21 cellular contexts compared by ENCODE assay signal in genomic region chr16:57381791-57382534, GRCh38. TPM values are rescaled to one million over a fixed set of nuclear protein-coding genes. Genes with fewer than 3 reads are reported as not detected.
"Had no signal": no experiment of that assay in that cellular context is flagged by ENCODE, and none has a peak within 500 bp of the region (broad histone marks: within the 10 kb centered on the region; RNA-seq: fewer than 3 reads in every experiment).

No MANE protein-coding gene starts in this region.

- H3K36me3 ChIP-seq: adrenal gland, upper lobe of right lung had no signal

- DNase-seq: activated CD4-positive, alpha-beta memory T cell treated with anti-CD3 and anti-CD28 coated beads for 36 hours; activated CD4-positive, alpha-beta T cell treated with anti-CD3 and anti-CD28 coated beads for 1 hour; activated CD8-positive, alpha-beta memory T cell treated with anti-CD3 and anti-CD28 coated beads, Interleukin-2, amount 10 ng/mL, durations not matched to agents 7 days and 5 days; activated T-cell treated with anti-CD3 and anti-CD28 coated beads, Interleukin-2, amount 50 U/mL, for 1 hour; caudate nucleus; effector CD4-positive, alpha-beta T cell; foreskin keratinocyte; left cardiac atrium; natural killer cell; stimulated activated CD4-positive, alpha-beta T cell treated with anti-CD3 and anti-CD28 coated beads, Interleukin-15, amount 100 ng/mL, for 24 hours; stimulated activated CD4-positive, alpha-beta T cell treated with anti-CD3 and anti-CD28 coated beads, Interleukin-4, amount 100 ng/mL, for 1 hour; T-helper 1 cell; upper lobe of right lung had no signal

- H3K27ac ChIP-seq: adrenal gland, foreskin keratinocyte, right atrium auricular region, SK-N-MC, upper lobe of right lung had no signal

- H3K9me3 ChIP-seq: adrenal gland, right atrium auricular region, upper lobe of right lung had no signal

- H3K4me3 ChIP-seq: adrenal gland, lung, right atrium auricular region, SK-N-MC, skin epidermis, upper lobe of right lung had no signal

- H3K27me3 ChIP-seq: adrenal gland, foreskin keratinocyte, right atrium auricular region, upper lobe of right lung had no signal

RNA-seq across cellular contexts. Expression of gene CX3CL1, which starts 9.7 kb away (rescaled TPM):
- total RNA-seq: activated CD4-positive, alpha-beta memory T cell treated with anti-CD3 and anti-CD28 coated beads for 36 hours; activated CD8-positive, alpha-beta memory T cell treated with anti-CD3 and anti-CD28 coated beads, Interleukin-2, amount 10 ng/mL, durations not matched to agents 7 days and 5 days; activated T-helper 2 cell treated with anti-CD3 and anti-CD28 coated beads, Interferon-gamma antibody, Interleukin-2, Interleukin-4, amounts not matched to agents 10 μg/mL and 5 μg/mL and 100 μg/mL, durations not matched to agents 14 hours and 24 hours and 36 hours; natural killer cell had no signal

RNA-seq across cellular contexts. Expression of gene CCL17, which starts 22.6 kb away (rescaled TPM):
- total RNA-seq: adrenal gland, foreskin keratinocyte, left cardiac atrium, mucosa of gallbladder, natural killer cell, posterior vena cava, right atrium auricular region had no signal
- polyA plus RNA-seq: adrenal gland, foreskin keratinocyte had no signal

RNA-seq across cellular contexts. Expression of gene CCL22, which starts 23.4 kb away (rescaled TPM):
- total RNA-seq: foreskin keratinocyte had no signal
- polyA plus RNA-seq: foreskin keratinocyte had no signal
